ENCODE assay signal across 23 cellular contexts in the genomic region with DNA sequence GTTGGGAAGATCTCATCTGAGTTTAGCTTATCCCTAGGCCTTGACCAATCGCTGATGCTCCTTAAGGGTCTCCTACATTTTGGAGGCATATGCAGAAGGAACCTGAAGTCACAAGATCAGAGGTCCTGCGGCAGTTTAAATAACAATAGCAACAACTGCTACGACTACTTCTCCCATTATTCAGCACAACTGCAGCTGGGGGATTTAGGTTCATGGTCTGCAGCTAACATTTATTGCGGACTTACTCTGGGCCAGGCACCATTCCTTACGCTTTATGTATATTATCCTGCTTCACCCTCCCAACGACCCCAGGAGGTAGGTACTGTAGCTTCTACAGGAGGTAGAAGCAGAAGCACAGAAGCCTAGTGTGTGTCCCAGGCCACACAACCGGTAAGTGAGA.
"Had no signal": no experiment of that assay in that cellular context is flagged by ENCODE, and none has a peak within 500 bp of the region (broad histone marks: within the 10 kb centered on the region; RNA-seq: fewer than 3 reads in every experiment).

No MANE protein-coding gene starts in this region.

- H3K9me3 Mint-ChIP-seq: stimulated activated naive CD8-positive, alpha-beta T cell treated with anti-CD3 and anti-CD28 coated beads, Interleukin-15, Interleukin-2, amounts not matched to agents 100 ng/mL and 50 ng/mL, for 24 hours had no signal

- H3K27me3 ChIP-seq: pancreas, right lobe of liver, tibial nerve, upper lobe of left lung had no signal

- H3K4me1 Mint-ChIP-seq: endodermal cell; naive thymus-derived CD4-positive, alpha-beta T cell; stimulated activated naive B cell treated with anti-CD40 and anti-IgM and Interleukin-4, amounts not matched to agents 10 μg/mL and 1 μg/mL and 100 μg/mL, for 72 hours had no signal

- H3K27ac Mint-ChIP-seq: endodermal cell; mesothelial cell of epicardium; naive thymus-derived CD4-positive, alpha-beta T cell; nephron; progenitor cell of endocrine pancreas; stimulated activated naive B cell treated with anti-CD40 and anti-IgM and Interleukin-4, amounts not matched to agents 10 μg/mL and 1 μg/mL and 100 μg/mL, for 72 hours; stimulated activated naive CD8-positive, alpha-beta T cell treated with anti-CD3 and anti-CD28 coated beads, Interleukin-15, Interleukin-2, amounts not matched to agents 100 ng/mL and 50 ng/mL, for 24 hours had no signal

- DNase-seq: effector CD8-positive, alpha-beta T cell; endodermal cell; esophagus squamous epithelium; foreskin melanocyte; hypothalamus; mesenchymal stem cell; mucosa of descending colon; naive thymus-derived CD4-positive, alpha-beta T cell; occipital lobe; pancreas; right lobe of liver; small intestine; stimulated activated CD4-positive, alpha-beta T cell treated with anti-CD3 and anti-CD28 coated beads, Interleukin-15, amount 100 ng/mL, for 24 hours; stimulated activated CD4-positive, alpha-beta T cell treated with anti-CD3 and anti-CD28 coated beads, Interleukin-2, amount 100 ng/mL, for 48 hours; stimulated activated naive B cell treated with anti-CD40 and anti-IgM and Interleukin-4, amounts not matched to agents 10 μg/mL and 1 μg/mL and 100 μg/mL, for 72 hours; upper lobe of left lung had no signal

- H3K4me3 Mint-ChIP-seq: endodermal cell; mesothelial cell of epicardium; naive thymus-derived CD4-positive, alpha-beta T cell; nephron; stimulated activated naive B cell treated with anti-CD40 and anti-IgM and Interleukin-4, amounts not matched to agents 10 μg/mL and 1 μg/mL and 100 μg/mL, for 72 hours; stimulated activated naive CD8-positive, alpha-beta T cell treated with anti-CD3 and anti-CD28 coated beads, Interleukin-15, Interleukin-2, amounts not matched to agents 100 ng/mL and 50 ng/mL, for 24 hours had no signal

- H3K4me1 ChIP-seq: pancreas, right lobe of liver, upper lobe of left lung had no signal

- H3K36me3 ChIP-seq: esophagus squamous epithelium, pancreas, right lobe of liver, thoracic aorta, tibial nerve, upper lobe of left lung had no signal

- H3K4me3 ChIP-seq: esophagus squamous epithelium, lung, mucosa of descending colon, pancreas, right lobe of liver, thoracic aorta, tibial nerve, upper lobe of left lung had no signal

- H3K36me3 Mint-ChIP-seq: mesothelial cell of epicardium; naive thymus-derived CD4-positive, alpha-beta T cell; stimulated activated naive B cell treated with anti-CD40 and anti-IgM and Interleukin-4, amounts not matched to agents 10 μg/mL and 1 μg/mL and 100 μg/mL, for 72 hours had no signal

- H3K9me3 ChIP-seq: esophagus squamous epithelium, mucosa of descending colon, pancreas, right lobe of liver, thoracic aorta, upper lobe of left lung had no signal

- H3K27ac ChIP-seq: pancreas, right lobe of liver, thoracic aorta, tibial nerve, upper lobe of left lung had no signal
